In the genomic region with DNA sequence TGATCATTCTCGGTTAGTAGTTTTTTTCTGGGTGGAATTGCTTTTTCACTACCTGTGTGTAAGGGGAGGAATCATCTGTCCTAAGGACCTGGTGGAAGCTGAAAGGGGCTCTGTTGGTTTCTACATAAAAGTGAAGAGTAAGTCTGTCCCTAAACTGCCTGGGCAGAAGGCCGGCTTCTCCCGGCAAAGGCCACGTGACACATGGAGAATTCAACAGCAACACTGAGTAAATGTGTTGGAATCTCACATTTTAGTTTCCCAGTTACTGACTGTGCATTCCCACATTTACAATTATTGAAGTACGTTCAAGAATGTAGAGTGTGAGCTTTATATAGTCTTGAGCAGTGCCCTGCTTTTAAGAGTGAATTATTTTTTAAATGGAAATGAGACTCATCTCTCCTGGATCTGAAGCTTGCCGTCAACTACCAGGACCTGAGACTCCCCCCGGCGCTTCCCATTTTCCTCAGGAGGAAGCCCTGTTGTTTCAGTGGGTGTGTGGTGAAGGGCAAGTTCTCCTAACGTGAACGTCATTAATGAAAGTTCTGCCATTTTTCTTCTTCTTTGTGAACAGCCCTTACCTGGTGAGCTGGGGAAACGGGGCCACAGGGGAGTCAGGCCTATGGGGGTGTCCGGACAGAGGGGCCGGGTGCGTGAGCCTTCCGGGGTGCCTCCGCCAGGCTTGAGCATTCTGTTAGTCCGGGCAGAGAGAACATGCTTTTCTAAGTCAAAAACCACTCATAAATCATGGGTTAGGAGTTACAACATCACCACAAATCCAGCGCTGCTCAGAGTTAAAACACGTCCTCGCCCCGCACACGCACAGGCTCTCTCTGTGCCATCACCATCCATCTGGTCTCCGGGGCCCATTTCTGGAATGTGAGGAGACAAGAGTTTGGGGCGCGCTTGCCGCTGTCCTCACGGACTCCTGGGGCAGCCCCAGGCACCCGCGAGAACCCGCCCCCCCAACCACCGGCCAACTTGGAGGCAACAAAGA, we compare ENCODE assay signal across 22 cellular contexts. TPM values are rescaled to one million over a fixed set of nuclear protein-coding genes. Genes with fewer than 3 reads are reported as not detected.
DNase-seq lines count a peak whose midpoint lies in the region; ATAC-seq and TF ChIP-seq lines count a peak whose summit lies in the region.
"Had no signal": no experiment of that assay in that cellular context is flagged by ENCODE, and none has a peak within 500 bp of the region (broad histone marks: within the 10 kb centered on the region; RNA-seq: fewer than 3 reads in every experiment).

No MANE protein-coding gene starts in this region.

- no peak for TF ChIP-seq CTCF in breast epithelium (IDR thresholded peaks at IDR 0.05)
- TF ChIP-seq CTCF in mammary epithelial cell (conservative IDR thresholded peaks at IDR 0.05 in 1 of 2, IDR thresholded peaks at IDR 0.05 in 1 of 2; ENCODE audit: extremely low read depth in 1 of 2, insufficient read depth in 1 of 2, low read depth in 1 of 2, low read length in 2 of 2): no peak

- H3K9me3 ChIP-seq in breast epithelium (no peaks in the 10 kb centered on the region), mammary epithelial cell (replicated peaks; ENCODE audit: insufficient read depth, low read length) (peaks cover 54% of the 10 kb centered on the region)
- H3K9me3 ChIP-seq: Peyer's patch had no signal

- no peak overlapping the region for H2AFZ ChIP-seq in mammary epithelial cell (ENCODE audit: low read depth, low read length)
- H2AFZ ChIP-seq: GM23338 had no signal

- TF ChIP-seq POLR2A in breast epithelium (IDR thresholded peaks at IDR 0.05): no peak

- peaks cover 0 to 5% of the 10 kb centered on the region in 2 donors for H3K4me1 ChIP-seq in breast epithelium
- no peaks in the 10 kb centered on the region for H3K4me1 ChIP-seq in mammary epithelial cell (ENCODE audit: insufficient read depth, low read length)
- H3K4me1 ChIP-seq: Peyer's patch had no signal

- H3K4me3 ChIP-seq in breast epithelium (peak overlapping the region in 2 of 3 donors; percentile 9 to 34), mammary epithelial cell (replicated peaks in 1 of 3; ENCODE audit: insufficient read depth in 1 of 3, low read depth in 2 of 3, low read length in 3 of 3) (no peak overlapping the region)
- H3K4me3 ChIP-seq: GM23338, Peyer's patch had no signal

- WGBS in mammary epithelial cell (ENCODE audit: low coverage, missing lambda C conversion rate): 40% methylated on average over 28 of the region's 31 CpGs

- H3K27ac ChIP-seq in breast epithelium: peak overlapping the region; percentile 60 to 61
- no peak overlapping the region for H3K27ac ChIP-seq in mammary epithelial cell (ENCODE audit: insufficient read depth, low read depth, low read length)
- H3K27ac ChIP-seq: C4-2B, Peyer's patch had no signal

- ATAC-seq in left ventricle myocardium superior: peak; percentile 61
- ATAC-seq in sciatic nerve: peak; percentile 40
- ATAC-seq in GM21447 (IDR thresholded peaks at IDR 0.05; ENCODE audit: unreplicated experiment): no peak
- no peak for ATAC-seq in HG02678 (IDR thresholded peaks at IDR 0.05; ENCODE audit: unreplicated experiment)
- no peak for ATAC-seq in GM21723 (IDR thresholded peaks at IDR 0.05; ENCODE audit: unreplicated experiment)
- ATAC-seq in HG03460 (IDR thresholded peaks at IDR 0.05; ENCODE audit: unreplicated experiment): no peak
- ATAC-seq: GM23338, SK-N-SH treated with all-trans-retinoic acid at 6 μM for 48 hours had no signal

- in situ Hi-C loops in mammary epithelial cell (cut with MboI; ENCODE audit: low sequenced_read_pairs in 2 of 2): no loop called here

- dilution Hi-C loops in mammary epithelial cell (cut with HindIII; ENCODE audit: low sequenced_read_pairs): no loop called here

- intact Hi-C loops in breast epithelium (cut with DNase I; ENCODE audit: low total_unique reads) (no loop called here), mammary epithelial cell (cut with micrococcal nuclease) (no loop called here), left ventricle myocardium superior (cut with micrococcal nuclease) (no loop called here), sciatic nerve (cut with DNase I) (no loop called here)

- no peaks in the 10 kb centered on the region for H4K20me1 ChIP-seq in mammary epithelial cell (ENCODE audit: insufficient read depth, low read length)

- BruUV-seq in mammary epithelial cell (replicated peaks; lab: Mats Ljungman, UMichigan): no TSS peak

- H3K27me3 ChIP-seq in breast epithelium: no peaks in the 10 kb centered on the region
- no peaks in the 10 kb centered on the region for H3K27me3 ChIP-seq in mammary epithelial cell (ENCODE audit: insufficient read depth, low read length)
- H3K27me3 ChIP-seq: Peyer's patch had no signal

- H3K4me2 ChIP-seq in mammary epithelial cell (ENCODE audit: insufficient read depth, low read depth, low read length): no peak overlapping the region
- H3K4me2 ChIP-seq: GM23338 had no signal

- no peak for DNase-seq in breast epithelium (ENCODE audit: low spot score in 2 of 2)
- DNase-seq in mammary epithelial cell: no peak
- peak; percentile 25 for DNase-seq in left ventricle myocardium superior
- DNase-seq in sciatic nerve (ENCODE audit: low spot score): no peak
- DNase-seq: activated CD4-positive, alpha-beta T cell treated with anti-CD3 and anti-CD28 coated beads for 4 hours; activated gamma-delta T cell; endodermal cell; GF-D8; hypothalamus; NCI-H1694; NCI-H2227 treated with DMSO at 0.1 percent for 48 hours; small intestine; stimulated activated CD4-positive, alpha-beta T cell treated with anti-CD3 and anti-CD28 coated beads, Interleukin-4, amount 100 ng/mL, for 24 hours had no signal

- CTCF ChIA-PET in mammary epithelial cell (lab: Charles Lee; ENCODE audit: low non-redundant PET): no interaction called here

- no peak overlapping the region for H3K9ac ChIP-seq in mammary epithelial cell (ENCODE audit: insufficient read depth, low read length)

- H3K36me3 ChIP-seq in breast epithelium (no peaks in the 10 kb centered on the region), mammary epithelial cell (ENCODE audit: insufficient read depth, low read length) (no peaks in the 10 kb centered on the region)
- H3K36me3 ChIP-seq: Peyer's patch had no signal

- no peaks in the 10 kb centered on the region for H3K79me2 ChIP-seq in mammary epithelial cell (ENCODE audit: insufficient read depth, low read length)

RNA-seq across cellular contexts. Expression of a gene that starts 56.6 kb away (rescaled TPM):
- 10 to 100 TPM; 14.4 to 67.2 (median 63.6) TPM for total RNA-seq in breast epithelium
- not detected for total RNA-seq in mammary epithelial cell
- polyA plus RNA-seq in mammary epithelial cell: not detected
- polyA minus RNA-seq in mammary epithelial cell: not detected
- 18.7 TPM for total RNA-seq in left ventricle myocardium superior
- total RNA-seq in sciatic nerve: 45.6 TPM
- total RNA-seq: A172 had no signal

Comparison
In these comparisons a context has a peak if more than half of its experiments do, and no peak if none do; other contexts are left out.
1. H3K4me3 ChIP-seq: peak in breast epithelium (2 of 3); none in mammary epithelial cell (0 of 3).
2. RNA of a gene that starts 56.6 kb away (total RNA-seq): 14.4 to 67.2 TPM in breast epithelium, 45.6 TPM in sciatic nerve (single experiment) and 18.7 TPM in left ventricle myocardium superior (single experiment); not detected in mammary epithelial cell; every median in the first group is over 10 times any median in the second.
3. ATAC-seq: peak in left ventricle myocardium superior (single experiment) and sciatic nerve (single experiment); none in GM21447 (single experiment), HG02678 (single experiment), GM21723 (single experiment) and HG03460 (single experiment).